In the genomic region with DNA sequence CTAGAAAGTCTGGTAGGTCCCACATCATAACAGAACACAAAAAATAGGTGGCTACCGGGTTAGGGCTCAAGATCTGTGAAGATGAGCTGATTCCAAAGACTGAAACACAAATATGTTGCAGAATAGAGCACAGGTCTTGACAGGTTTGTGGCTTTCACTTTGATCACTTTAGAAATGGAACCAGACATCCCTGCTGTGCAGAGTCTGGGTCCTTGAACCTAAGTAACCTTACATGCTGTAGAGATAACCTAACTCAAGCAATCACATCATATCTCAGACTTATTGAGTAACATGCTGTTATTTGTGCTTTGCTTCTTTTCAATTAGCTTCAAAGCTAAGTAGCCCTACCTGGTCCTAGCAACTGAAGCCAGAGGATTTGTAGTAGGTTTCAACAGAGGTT, we compare ENCODE assay signal across 24 cellular contexts. TPM values are rescaled to one million over a fixed set of nuclear protein-coding genes. Genes with fewer than 3 reads are reported as not detected.
DNase-seq lines count a peak whose midpoint lies in the region; ATAC-seq and TF ChIP-seq lines count a peak whose summit lies in the region.
"Had no signal": no experiment of that assay in that cellular context is flagged by ENCODE, and none has a peak within 500 bp of the region (broad histone marks: within the 10 kb centered on the region; RNA-seq: fewer than 3 reads in every experiment).

No MANE protein-coding gene starts in this region.

- no peak overlapping the region for H3K4me3 Mint-ChIP-seq in activated CD4-positive, alpha-beta T cell treated with anti-CD3 and anti-CD28 coated beads, Interleukin-2, amount 10 ng/mL, durations not matched to agents 7 days and 5 days
- H3K4me3 Mint-ChIP-seq: activated B cell treated with CpG ODN at 0.5 μM for 24 hours, HFFc6 had no signal

- H3K27ac ChIP-seq in C4-2B (peak overlapping the region; percentile 31), WERI-Rb-1 (peak overlapping the region; percentile 5), foreskin keratinocyte (no peak overlapping the region)
- H3K27ac ChIP-seq: prostate gland, sigmoid colon, testis had no signal

- H3K27me3 ChIP-seq in WERI-Rb-1 (ENCODE audit: insufficient read depth, low read depth, severe bottlenecking) (no peaks in the 10 kb centered on the region), foreskin keratinocyte (no peaks in the 10 kb centered on the region)
- H3K27me3 ChIP-seq: sigmoid colon, testis had no signal

- TF ChIP-seq CTCF in C4-2B (conservative IDR thresholded peaks at IDR 0.05), result no peak
- TF ChIP-seq CTCF in WERI-Rb-1 (IDR thresholded peaks at IDR 0.05; ENCODE audit: low read depth, low read length), result no peak
- TF ChIP-seq CTCF in foreskin keratinocyte (conservative IDR thresholded peaks at IDR 0.05), result no peak

- no peak for DNase-seq in activated CD4-positive, alpha-beta T cell treated with anti-CD3 and anti-CD28 coated beads, Interleukin-2, amount 10 ng/mL, durations not matched to agents 7 days and 5 days
- no peak for DNase-seq in activated CD4-positive, alpha-beta T cell treated with anti-CD3 and anti-CD28 coated beads for 4 hours
- DNase-seq in WERI-Rb-1 (no peak), foreskin keratinocyte (peak; percentile 43 to 50), NCI-H748 treated with DMSO at 0.1 percent for 48 hours (lab: John Stamatoyannopoulos, UW) (no peak), SIG-M5 treated with dmso at 0.1 percent for 504 hours (lab: John Stamatoyannopoulos, UW; ENCODE audit: unreplicated experiment) (no peak)
- DNase-seq: activated B cell treated with CpG ODN at 0.5 μM for 24 hours; activated T-cell treated with anti-CD3 and anti-CD28 coated beads, Interleukin-2, amount 50 U/mL, for 48 hours; CD8-positive, alpha-beta memory T cell; GOT3; HFFc6; hypothalamus; NCI-H1105 treated with DMSO at 0.1 percent for 48 hours; NCI-H1930; NCI-H526; SHP77 treated with DMSO at 0.1 percent for 48 hours; sigmoid colon; stimulated activated naive CD4-positive, alpha-beta T cell; testis had no signal

- H3K9me3 ChIP-seq in WERI-Rb-1 (ENCODE audit: severe bottlenecking), result no peaks in the 10 kb centered on the region
- H3K9me3 ChIP-seq: prostate gland, sigmoid colon, testis had no signal

- ATAC-seq in foreskin keratinocyte (no peak), HG03135 (IDR thresholded peaks at IDR 0.05; ENCODE audit: unreplicated experiment) (no peak)
- ATAC-seq: left lobe of liver had no signal

- no peaks in the 10 kb centered on the region for H3K9me3 Mint-ChIP-seq in activated CD4-positive, alpha-beta T cell treated with anti-CD3 and anti-CD28 coated beads, Interleukin-2, amount 10 ng/mL, durations not matched to agents 7 days and 5 days
- H3K9me3 Mint-ChIP-seq: activated B cell treated with CpG ODN at 0.5 μM for 24 hours; activated naive CD4-positive, alpha-beta T cell treated with anti-CD3 and anti-CD28 coated beads, Interleukin-2, amount 50 U/mL, for 72 hours; CD8-positive, alpha-beta memory T cell; HFFc6 had no signal

- H3K36me3 Mint-ChIP-seq in activated CD4-positive, alpha-beta T cell treated with anti-CD3 and anti-CD28 coated beads, Interleukin-2, amount 10 ng/mL, durations not matched to agents 7 days and 5 days (ENCODE audit: low read depth), result peaks cover 67% of the 10 kb centered on the region

- no peak overlapping the region for H3K4me3 ChIP-seq in WERI-Rb-1 (ENCODE audit: low read depth, low read length)
- H3K4me3 ChIP-seq: prostate gland, sigmoid colon, testis had no signal

- H3K27me3 Mint-ChIP-seq in activated CD4-positive, alpha-beta T cell treated with anti-CD3 and anti-CD28 coated beads, Interleukin-2, amount 10 ng/mL, durations not matched to agents 7 days and 5 days, result no peaks in the 10 kb centered on the region
- H3K27me3 Mint-ChIP-seq: activated B cell treated with CpG ODN at 0.5 μM for 24 hours; CD8-positive, alpha-beta memory T cell had no signal

- H3K36me3 ChIP-seq in WERI-Rb-1, result peaks cover 79% of the 10 kb centered on the region

- POLR2A ChIA-PET in activated CD4-positive, alpha-beta T cell treated with anti-CD3 and anti-CD28 coated beads, Interleukin-2, amount 10 ng/mL, durations not matched to agents 7 days and 5 days (lab: Charles Lee), result no interaction called here

- peaks cover 45% of the 10 kb centered on the region for H3K4me1 Mint-ChIP-seq in activated CD4-positive, alpha-beta T cell treated with anti-CD3 and anti-CD28 coated beads, Interleukin-2, amount 10 ng/mL, durations not matched to agents 7 days and 5 days
- H3K4me1 Mint-ChIP-seq: activated B cell treated with CpG ODN at 0.5 μM for 24 hours had no signal

- peaks cover 13% of the 10 kb centered on the region for H3K4me1 ChIP-seq in foreskin keratinocyte
- H3K4me1 ChIP-seq: prostate gland, sigmoid colon, testis had no signal

- H3K27ac Mint-ChIP-seq in activated CD4-positive, alpha-beta T cell treated with anti-CD3 and anti-CD28 coated beads, Interleukin-2, amount 10 ng/mL, durations not matched to agents 7 days and 5 days, result peak overlapping the region; percentile 71
- H3K27ac Mint-ChIP-seq: activated B cell treated with CpG ODN at 0.5 μM for 24 hours had no signal

- CTCF ChIA-PET in activated CD4-positive, alpha-beta T cell treated with anti-CD3 and anti-CD28 coated beads, Interleukin-2, amount 10 ng/mL, durations not matched to agents 7 days and 5 days (lab: Charles Lee), result interaction anchor here (0.6 to 1.7 kb wide), 4 partner anchors 12 to 43 kb away, joined by 3 to 5 read pairs (median 4); no protein-coding TSS in a partner anchor

RNA-seq across cellular contexts. Expression of a gene that starts 24.3 kb away (rescaled TPM):
- total RNA-seq in activated CD4-positive, alpha-beta T cell treated with anti-CD3 and anti-CD28 coated beads, Interleukin-2, amount 10 ng/mL, durations not matched to agents 7 days and 5 days, result 10 to 100 TPM; 70.9 to 83.3 TPM
- 45.5 and 48.1 TPM in 2 replicates for total RNA-seq in foreskin keratinocyte
- polyA plus RNA-seq in foreskin keratinocyte, result 24.0 and 27.7 TPM in 2 replicates

RNA-seq across cellular contexts. Expression of a gene that starts 54.6 kb away (rescaled TPM):
- total RNA-seq in activated CD4-positive, alpha-beta T cell treated with anti-CD3 and anti-CD28 coated beads, Interleukin-2, amount 10 ng/mL, durations not matched to agents 7 days and 5 days, result 10 to 100 TPM in 1 of 2 experiments, 1 to 10 TPM in 1; 9.4 to 10.5 TPM
- 11.1 and 16.0 TPM in 2 replicates for total RNA-seq in foreskin keratinocyte
- 3.2 and 3.9 TPM in 2 replicates for polyA plus RNA-seq in foreskin keratinocyte

Comparison
In these comparisons a context has a peak if more than half of its experiments do, and no peak if none do; other contexts are left out.
1. DNase-seq: peak in foreskin keratinocyte (2 of 2); none in activated CD4-positive, alpha-beta T cell treated with anti-CD3 and anti-CD28 coated beads, Interleukin-2, amount 10 ng/mL, durations not matched to agents 7 days and 5 days (single experiment), activated CD4-positive, alpha-beta T cell treated with anti-CD3 and anti-CD28 coated beads for 4 hours (0 of 2), WERI-Rb-1 (single experiment), NCI-H748 treated with DMSO at 0.1 percent for 48 hours (single experiment) and SIG-M5 treated with dmso at 0.1 percent for 504 hours (single experiment).